1 cellular context compared by ENCODE assay signal in the genomic region with DNA sequence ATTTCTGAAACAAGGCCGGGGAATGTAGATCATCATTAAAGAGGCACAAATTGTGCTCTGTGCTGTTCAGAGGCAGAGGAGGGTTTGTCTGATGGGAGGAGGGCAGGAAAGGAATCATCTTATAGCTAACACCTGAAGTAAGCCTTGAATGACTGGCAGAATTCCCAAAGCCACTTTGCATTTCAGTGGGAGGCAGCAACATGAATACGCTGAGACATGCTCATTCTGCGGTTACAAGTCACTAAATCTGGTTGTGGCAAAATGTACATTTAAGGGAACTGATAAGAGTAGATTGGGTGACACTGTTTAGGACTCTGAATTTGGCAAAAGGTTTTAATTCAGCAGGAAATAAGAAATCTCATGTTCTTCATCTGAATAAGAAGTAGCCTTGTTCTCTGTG.
TF ChIP-seq lines count a peak whose summit lies in the region.

No MANE protein-coding gene starts in this region.

TF ChIP-seq in WTC11, 78 proteins besides CTCF, POLR2A, EP300 and RAD21 (continued from another document):
- TF ChIP-seq, protein P1, sequence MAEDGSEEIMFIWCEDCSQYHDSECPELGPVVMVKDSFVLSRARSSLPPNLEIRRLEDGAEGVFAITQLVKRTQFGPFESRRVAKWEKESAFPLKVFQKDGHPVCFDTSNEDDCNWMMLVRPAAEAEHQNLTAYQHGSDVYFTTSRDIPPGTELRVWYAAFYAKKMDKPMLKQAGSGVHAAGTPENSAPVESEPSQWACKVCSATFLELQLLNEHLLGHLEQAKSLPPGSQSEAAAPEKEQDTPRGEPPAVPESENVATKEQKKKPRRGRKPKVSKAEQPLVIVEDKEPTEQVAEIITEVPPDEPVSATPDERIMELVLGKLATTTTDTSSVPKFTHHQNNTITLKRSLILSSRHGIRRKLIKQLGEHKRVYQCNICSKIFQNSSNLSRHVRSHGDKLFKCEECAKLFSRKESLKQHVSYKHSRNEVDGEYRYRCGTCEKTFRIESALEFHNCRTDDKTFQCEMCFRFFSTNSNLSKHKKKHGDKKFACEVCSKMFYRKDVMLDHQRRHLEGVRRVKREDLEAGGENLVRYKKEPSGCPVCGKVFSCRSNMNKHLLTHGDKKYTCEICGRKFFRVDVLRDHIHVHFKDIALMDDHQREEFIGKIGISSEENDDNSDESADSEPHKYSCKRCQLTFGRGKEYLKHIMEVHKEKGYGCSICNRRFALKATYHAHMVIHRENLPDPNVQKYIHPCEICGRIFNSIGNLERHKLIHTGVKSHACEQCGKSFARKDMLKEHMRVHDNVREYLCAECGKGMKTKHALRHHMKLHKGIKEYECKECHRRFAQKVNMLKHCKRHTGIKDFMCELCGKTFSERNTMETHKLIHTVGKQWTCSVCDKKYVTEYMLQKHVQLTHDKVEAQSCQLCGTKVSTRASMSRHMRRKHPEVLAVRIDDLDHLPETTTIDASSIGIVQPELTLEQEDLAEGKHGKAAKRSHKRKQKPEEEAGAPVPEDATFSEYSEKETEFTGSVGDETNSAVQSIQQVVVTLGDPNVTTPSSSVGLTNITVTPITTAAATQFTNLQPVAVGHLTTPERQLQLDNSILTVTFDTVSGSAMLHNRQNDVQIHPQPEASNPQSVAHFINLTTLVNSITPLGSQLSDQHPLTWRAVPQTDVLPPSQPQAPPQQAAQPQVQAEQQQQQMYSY (CRISPR knock-in tag; IDR thresholded peaks at IDR 0.05) = no peak
- TF ChIP-seq TP53 (CRISPR knock-in tag; IDR thresholded peaks at IDR 0.05) = no peak
- TF ChIP-seq, protein P2, sequence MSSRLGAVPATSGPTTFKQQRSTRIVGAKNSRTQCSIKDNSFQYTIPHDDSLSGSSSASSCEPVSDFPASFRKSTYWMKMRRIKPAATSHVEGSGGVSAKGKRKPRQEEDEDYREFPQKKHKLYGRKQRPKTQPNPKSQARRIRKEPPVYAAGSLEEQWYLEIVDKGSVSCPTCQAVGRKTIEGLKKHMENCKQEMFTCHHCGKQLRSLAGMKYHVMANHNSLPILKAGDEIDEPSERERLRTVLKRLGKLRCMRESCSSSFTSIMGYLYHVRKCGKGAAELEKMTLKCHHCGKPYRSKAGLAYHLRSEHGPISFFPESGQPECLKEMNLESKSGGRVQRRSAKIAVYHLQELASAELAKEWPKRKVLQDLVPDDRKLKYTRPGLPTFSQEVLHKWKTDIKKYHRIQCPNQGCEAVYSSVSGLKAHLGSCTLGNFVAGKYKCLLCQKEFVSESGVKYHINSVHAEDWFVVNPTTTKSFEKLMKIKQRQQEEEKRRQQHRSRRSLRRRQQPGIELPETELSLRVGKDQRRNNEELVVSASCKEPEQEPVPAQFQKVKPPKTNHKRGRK (CRISPR knock-in tag; IDR thresholded peaks at IDR 0.05; ENCODE audit: borderline replicate concordance) = no peak
- TF ChIP-seq ZNF138 (CRISPR knock-in tag; conservative IDR thresholded peaks at IDR 0.05) = no peak
- TF ChIP-seq ZNF317 (CRISPR knock-in tag; IDR thresholded peaks at IDR 0.05; ENCODE audit: borderline replicate concordance, low read depth) = no peak
- no peak for TF ChIP-seq ZNF396 (CRISPR knock-in tag; IDR thresholded peaks at IDR 0.05; ENCODE audit: borderline replicate concordance)
- no peak for TF ChIP-seq ZNF121 (CRISPR knock-in tag; IDR thresholded peaks at IDR 0.05)
- no peak for TF ChIP-seq SMAD3 (CRISPR knock-in tag; IDR thresholded peaks at IDR 0.05; ENCODE audit: borderline replicate concordance)
- no peak for TF ChIP-seq NFATC4 (CRISPR knock-in tag; IDR thresholded peaks at IDR 0.05)
- no peak for TF ChIP-seq NFE2L1 (CRISPR knock-in tag; IDR thresholded peaks at IDR 0.05)
- TF ChIP-seq AR (CRISPR knock-in tag; IDR thresholded peaks at IDR 0.05) = no peak
- TF ChIP-seq E2F1 (CRISPR knock-in tag; IDR thresholded peaks at IDR 0.05) = no peak
